Comparison of ENCODE assay signal across 8 cellular contexts in genomic region chr11:67277231-67277961, GRCh38. TPM values are rescaled to one million over a fixed set of nuclear protein-coding genes. Genes with fewer than 3 reads are reported as not detected.
A peak's percentile ranks its signal among the peaks of the same experiment; 100 is the strongest.
DNase-seq lines count a peak whose midpoint lies in the region; ATAC-seq and TF ChIP-seq lines count a peak whose summit lies in the region.

No MANE protein-coding gene starts in this region.

- peak overlapping the region; percentile 84 to 89 (median 85) for H3K27ac ChIP-seq in sigmoid colon

- H3K4me1 ChIP-seq in sigmoid colon = peaks cover 0 to 75% (median 63%) of the 10 kb centered on the region in 4 donors

- DNase-seq in C1 segment of cervical spinal cord (lab: John Stamatoyannopoulos, UW) (peak in 8 of 14 donors; percentile 41 to 76 (median 60)), SHP77 treated with DMSO at 0.1 percent for 48 hours (lab: John Stamatoyannopoulos, UW) (peak; percentile 94), Right ventricle myocardium inferior (ENCODE audit: missing footprints) (peak; percentile 99), sigmoid colon (peak; percentile 96)
- peak; percentile 68 to 91 (median 78) for DNase-seq in activated naive CD4-positive, alpha-beta T cell (lab: John Stamatoyannopoulos, UW)

- TF ChIP-seq POLR2A in sigmoid colon (IDR thresholded peaks at IDR 0.05) = no peak

- H3K4me3 ChIP-seq in sigmoid colon = peak overlapping the region in 3 of 4 donors; percentile 38 to 41 (median 40)

- no peaks in the 10 kb centered on the region for H3K9me3 ChIP-seq in sigmoid colon

- TF ChIP-seq EP300 in sigmoid colon (IDR thresholded peaks at IDR 0.05) = no peak

- peak; percentile 74 for ATAC-seq in GM19397 (IDR thresholded peaks at IDR 0.05; ENCODE audit: unreplicated experiment)
- peak; percentile 80 for ATAC-seq in HG03520 (IDR thresholded peaks at IDR 0.05; ENCODE audit: unreplicated experiment)
- ATAC-seq in Right ventricle myocardium inferior = peak; percentile 86
- no peak for ATAC-seq in SK-N-SH treated with all-trans-retinoic acid at 6 μM for 48 hours

- no peaks in the 10 kb centered on the region for H3K27me3 ChIP-seq in sigmoid colon

- WGBS in sigmoid colon, 2 donors = 7 to 12% methylated on average over 24 of the region's 24 CpGs

- intact Hi-C loops in Right ventricle myocardium inferior (cut with DNase I) (no loop called here), sigmoid colon (cut with DNase I) (no loop called here)

- no peak for TF ChIP-seq CTCF in sigmoid colon (IDR thresholded peaks at IDR 0.05)

- peaks cover 31 to 38% (median 34%) of the 10 kb centered on the region in 4 donors for H3K36me3 ChIP-seq in sigmoid colon

TF ChIP-seq in SK-N-SH treated with all-trans-retinoic acid at 6 μM for 48 hours, 23 proteins besides CTCF, POLR2A, EP300 and RAD21:
- TF ChIP-seq OSR1 (CRISPR knock-in tag; IDR thresholded peaks at IDR 0.05) = no peak
- no peak for TF ChIP-seq TSHZ2 (CRISPR knock-in tag; IDR thresholded peaks at IDR 0.05)
- no peak for TF ChIP-seq CSRNP3 (CRISPR knock-in tag; IDR thresholded peaks at IDR 0.05)

RNA-seq across cellular contexts. Expression of gene GRK2, which starts 11.1 kb away (rescaled TPM):
- total RNA-seq in Right ventricle myocardium inferior (54.1 TPM), sigmoid colon (10 to 100 TPM; 32.1 to 48.2 (median 38.9) TPM)
- 100 to 1,000 TPM in 1 of 3 donors, 10 to 100 TPM in 2; 88.3 to 152 (median 92.0) TPM for polyA plus RNA-seq in sigmoid colon

RNA-seq across cellular contexts. Expression of gene ANKRD13D, which starts 11.7 kb away (rescaled TPM):
- total RNA-seq in Right ventricle myocardium inferior (15.2 TPM), sigmoid colon (10 to 100 TPM; 23.9 to 45.7 (median 24.2) TPM)
- polyA plus RNA-seq in sigmoid colon = 10 to 100 TPM in 2 of 3 donors, 1 to 10 TPM in 1; 9.0 to 42.2 (median 16.8) TPM

RNA-seq across cellular contexts. Expression of gene SSH3, which starts 25.9 kb away (rescaled TPM):
- 15.8 TPM for total RNA-seq in Right ventricle myocardium inferior
- 10 to 100 TPM; 20.0 to 37.7 (median 26.6) TPM for total RNA-seq in sigmoid colon
- polyA plus RNA-seq in sigmoid colon = 10 to 100 TPM; 15.6 to 39.0 (median 21.3) TPM
